Comparison of ENCODE assay signal across 29 cellular contexts in genomic region chr20:53260591-53260990, GRCh38.
"Had no signal": no experiment of that assay in that cellular context is flagged by ENCODE, and none has a peak within 500 bp of the region (broad histone marks: within the 10 kb centered on the region; RNA-seq: fewer than 3 reads in every experiment).

No MANE protein-coding gene starts in this region.

- H3K4me3 Mint-ChIP-seq: dendritic cell treated with granulocyte-macrophage colony-stimulating factor and Interleukin-4, amounts not matched to agents 40 ng/mL and 50 ng/mL, for 4 days; effector memory CD8-positive, alpha-beta T cell; endodermal cell had no signal

- H3K36me3 ChIP-seq: colonic mucosa, esophagus muscularis mucosa, esophagus squamous epithelium, gastrocnemius medialis, gastroesophageal sphincter, heart left ventricle, heart right ventricle had no signal

- H3K4me1 ChIP-seq: colonic mucosa, esophagus muscularis mucosa, foreskin keratinocyte, gastrocnemius medialis, gastroesophageal sphincter had no signal

- H3K27me3 ChIP-seq: colonic mucosa, esophagus muscularis mucosa, foreskin keratinocyte, gastrocnemius medialis, heart left ventricle had no signal

- H3K9me3 Mint-ChIP-seq: dendritic cell treated with granulocyte-macrophage colony-stimulating factor and Interleukin-4, amounts not matched to agents 40 ng/mL and 50 ng/mL, for 4 days; effector memory CD8-positive, alpha-beta T cell; endodermal cell had no signal

- H3K9me3 ChIP-seq: colonic mucosa, esophagus muscularis mucosa, esophagus squamous epithelium, gastrocnemius medialis, gastroesophageal sphincter, heart left ventricle, heart right ventricle had no signal

- ATAC-seq: effector memory CD8-positive, alpha-beta T cell; esophagus mucosa; foreskin keratinocyte; gastrocnemius medialis; gastroesophageal sphincter; heart left ventricle; heart right ventricle had no signal

- FAIRE-seq: colon, endometrium, endothelial cell of umbilical vein, frontal cortex had no signal

- H3K27ac ChIP-seq: colonic mucosa, coronary artery, dorsolateral prefrontal cortex, epithelial cell of prostate, esophagus muscularis mucosa, esophagus squamous epithelium, foreskin keratinocyte, gastrocnemius medialis, gastroesophageal sphincter, heart left ventricle, heart right ventricle had no signal

- H3K4me3 ChIP-seq: colonic mucosa, coronary artery, dorsolateral prefrontal cortex, esophagus muscularis mucosa, esophagus squamous epithelium, gastrocnemius medialis, gastroesophageal sphincter, heart left ventricle, heart right ventricle had no signal

- H3K27ac Mint-ChIP-seq: dendritic cell treated with granulocyte-macrophage colony-stimulating factor and Interleukin-4, amounts not matched to agents 40 ng/mL and 50 ng/mL, for 4 days; effector memory CD8-positive, alpha-beta T cell; endodermal cell had no signal

- H3K27me3 Mint-ChIP-seq: dendritic cell treated with granulocyte-macrophage colony-stimulating factor and Interleukin-4, amounts not matched to agents 40 ng/mL and 50 ng/mL, for 4 days had no signal

- DNase-seq: colonic mucosa; cortex of kidney; dermis blood vessel endothelial cell; dorsolateral prefrontal cortex; effector CD4-positive, alpha-beta T cell; effector CD8-positive, alpha-beta T cell; effector memory CD4-positive, alpha-beta T cell; effector memory CD8-positive, alpha-beta T cell; endodermal cell; erythroblast; esophagus squamous epithelium; foreskin fibroblast; foreskin keratinocyte; foreskin melanocyte; gastrocnemius medialis; glutamatergic neuron; head of caudate nucleus; heart left ventricle; heart right ventricle had no signal
